In genomic region chr18:63848159-63848558, GRCh38 we compare ENCODE assay signal across 8 cellular contexts. TPM values are rescaled to one million over a fixed set of nuclear protein-coding genes. Genes with fewer than 3 reads are reported as not detected.
DNase-seq lines count a peak whose midpoint lies in the region; ATAC-seq and TF ChIP-seq lines count a peak whose summit lies in the region.

No MANE protein-coding gene starts in this region.

- in situ Hi-C loops in Caki2 (cut with HindIII; ENCODE audit: low pct_unique_long_range_greater_than_20kb, low sequenced_read_pairs) (no loop called here), SK-MEL-5 (cut with HindIII; ENCODE audit: low pct_unique_long_range_greater_than_20kb, low sequenced_read_pairs) (no loop called here)

- no peak overlapping the region for H3K4me3 ChIP-seq in foreskin fibroblast (ENCODE audit: low read depth in 1 of 2, low read length in 2 of 2)

- DNase-seq in Caki2 (ENCODE audit: low read depth) = peak; percentile 23
- peak; percentile 70 for DNase-seq in SK-MEL-5 (ENCODE audit: low read depth, low spot score)
- DNase-seq in foreskin fibroblast = peak; percentile 34 to 76
- peak; percentile 32 for DNase-seq in smooth muscle cell of the brain vasculature (ENCODE audit: low read depth, low spot score)
- DNase-seq in GOT3 (lab: John Stamatoyannopoulos, UW) = no peak
- DNase-seq in stimulated activated CD4-positive, alpha-beta T cell treated with anti-CD3 and anti-CD28 coated beads, Interleukin-12 subunit alpha, Interleukin-12 subunit beta, amount 100 ng/mL, for 4 hours = no peak

- TF ChIP-seq CTCF in LNCAP (IDR thresholded peaks at IDR 0.05) (peak; percentile 78), foreskin fibroblast (IDR thresholded peaks at IDR 0.05; ENCODE audit: low read depth, low read length) (peak; percentile 62)

- peak; percentile 68 for ATAC-seq in GM19351 (IDR thresholded peaks at IDR 0.05; ENCODE audit: unreplicated experiment)

RNA-seq across cellular contexts. Expression of gene SERPINB2, which starts 39.3 kb away (rescaled TPM):
- not detected in 2 replicates for total RNA-seq in Caki2 (2014; rRNA removed; shearing (Covaris generic); ENCODE audit: low replicate concordance)
- 0.35 TPM in 1 of 2 replicates, not detected in the other for total RNA-seq in SK-MEL-5 (2014; rRNA removed; shearing (Covaris generic))
- polyA plus RNA-seq in SK-MEL-5 (2015; cell fraction: cytosol; rRNA removed) = 0.13 TPM in 1 of 2 replicates, not detected in the other
- 0.64 and 0.91 TPM in 2 replicates for polyA plus RNA-seq in SK-MEL-5 (2015; cell fraction: nucleus; rRNA removed)

RNA-seq across cellular contexts. Expression of gene SERPINB10, which starts 59.6 kb away (rescaled TPM):
- total RNA-seq in Caki2 (2014; rRNA removed; shearing (Covaris generic); ENCODE audit: low replicate concordance) = not detected in 2 replicates
- 1.2 TPM in 1 of 2 replicates, not detected in the other for total RNA-seq in SK-MEL-5 (2014; rRNA removed; shearing (Covaris generic))
- polyA plus RNA-seq in SK-MEL-5 (2015; cell fraction: cytosol; rRNA removed) = not detected in 2 replicates
- not detected in 2 replicates for polyA plus RNA-seq in SK-MEL-5 (2015; cell fraction: nucleus; rRNA removed)

Comparison
In these comparisons a context has a peak if more than half of its experiments do, and no peak if none do; other contexts are left out.
1. DNase-seq: peak in Caki2 (single experiment), SK-MEL-5 (single experiment), foreskin fibroblast (2 of 2) and smooth muscle cell of the brain vasculature (single experiment); none in GOT3 (single experiment) and stimulated activated CD4-positive, alpha-beta T cell treated with anti-CD3 and anti-CD28 coated beads, Interleukin-12 subunit alpha, Interleukin-12 subunit beta, amount 100 ng/mL, for 4 hours (single experiment).